Comparison of ENCODE assay signal across 14 cellular contexts in the genomic region with DNA sequence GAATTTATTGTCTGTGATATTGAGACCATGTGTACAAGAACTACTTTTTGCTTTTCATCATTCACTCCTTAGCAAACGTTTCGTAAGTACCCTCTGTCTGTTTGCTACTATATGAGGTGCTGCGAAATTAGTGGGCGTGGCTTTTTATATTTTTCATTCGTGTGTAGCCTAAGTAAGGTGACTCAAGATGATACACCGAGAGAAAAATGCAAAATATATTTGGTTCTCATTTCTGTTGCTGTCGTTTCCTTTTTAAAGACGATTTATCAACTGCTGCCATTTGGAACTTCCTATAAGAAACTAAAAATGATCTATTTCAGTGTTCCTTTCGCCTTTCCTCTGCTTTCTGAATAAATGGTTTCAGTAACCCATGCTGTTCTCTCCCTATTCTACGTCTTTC.
DNase-seq lines count a peak whose midpoint lies in the region; ATAC-seq and TF ChIP-seq lines count a peak whose summit lies in the region.
"Had no signal": no experiment of that assay in that cellular context is flagged by ENCODE, and none has a peak within 500 bp of the region (broad histone marks: within the 10 kb centered on the region; RNA-seq: fewer than 3 reads in every experiment).

No MANE protein-coding gene starts in this region.

- H3K27ac ChIP-seq in RWPE2 (ENCODE audit: poor library complexity, severe bottlenecking) = no peak overlapping the region
- H3K27ac ChIP-seq: KMS-11, parathyroid adenoma had no signal

- no peaks in the 10 kb centered on the region for H3K27me3 ChIP-seq in RWPE2 (ENCODE audit: insufficient read depth, poor library complexity, severe bottlenecking)

- H3K9me3 ChIP-seq in RWPE2 (ENCODE audit: severe bottlenecking) = peaks cover 5% of the 10 kb centered on the region

- DNase-seq in AG10803 (ENCODE audit: low read depth) (peak; percentile 42), RWPE2 (ENCODE audit: low spot score) (no peak), NCI-H128 (lab: John Stamatoyannopoulos, UW; ENCODE audit: unreplicated experiment) (no peak), T-helper 2 cell (no peak), SW480 (ENCODE audit: low spot score) (no peak)
- DNase-seq: activated naive CD4-positive, alpha-beta T cell treated with Interleukin-2 at 50 U/mL for 16 hours; Caco-2; NCI-H526 treated with DMSO at 0.1 percent for 48 hours; Right ventricle myocardium superior had no signal

- ATAC-seq in GM18867 (IDR thresholded peaks at IDR 0.05; ENCODE audit: unreplicated experiment) (peak; percentile 64), HG02852 (IDR thresholded peaks at IDR 0.05; ENCODE audit: unreplicated experiment) (peak; percentile 75), RWPE2 (ENCODE audit: low read depth) (peak; percentile 30; the same call in 1 of the 3 replicates)
- ATAC-seq in activated CD4-positive, CD25-positive, alpha-beta regulatory T cell treated with anti-CD3 and anti-CD28 coated beads, Interleukin-2, amount 50 U/mL, for 24 hours = no peak

- peaks cover 53% of the 10 kb centered on the region for H3K36me3 ChIP-seq in RWPE2 (ENCODE audit: low read depth)

- H3K4me1 ChIP-seq in RWPE2 (ENCODE audit: insufficient read depth, poor library complexity, severe bottlenecking) = peaks cover 6% of the 10 kb centered on the region
- H3K4me1 ChIP-seq: Caco-2 had no signal

- H3K4me3 ChIP-seq in AG10803 (ENCODE audit: low read length) (no peak overlapping the region), RWPE2 (ENCODE audit: severe bottlenecking) (no peak overlapping the region)

- TF ChIP-seq CTCF in AG10803 (conservative IDR thresholded peaks at IDR 0.05; ENCODE audit: low read length) (no peak), RWPE2 (IDR thresholded peaks at IDR 0.05; ENCODE audit: poor library complexity, severe bottlenecking) (no peak)

Comparison
In these comparisons a context has a peak if more than half of its experiments do, and no peak if none do; other contexts are left out.
1. ATAC-seq: peak in GM18867 (single experiment), HG02852 (single experiment) and RWPE2 (single experiment); none in activated CD4-positive, CD25-positive, alpha-beta regulatory T cell treated with anti-CD3 and anti-CD28 coated beads, Interleukin-2, amount 50 U/mL, for 24 hours (0 of 2).